8 cellular contexts compared by ENCODE assay signal in genomic region chr17:77141846-77142449, GRCh38. TPM values are rescaled to one million over a fixed set of nuclear protein-coding genes. Genes with fewer than 3 reads are reported as not detected.
DNase-seq lines count a peak whose midpoint lies in the region; ATAC-seq and TF ChIP-seq lines count a peak whose summit lies in the region.

No MANE protein-coding gene starts in this region.

- CTCF ChIA-PET in CD4-positive, alpha-beta T cell (lab: Charles Lee), result interaction anchor here (2.8 kb wide), 1 partner anchor 53 kb away, joined by 19 read pairs; no protein-coding TSS in a partner anchor

- H3K27ac ChIP-seq in CD4-positive, alpha-beta T cell (ENCODE audit: low read depth, low read length), result no peak overlapping the region
- peak overlapping the region; percentile 81 for H3K27ac ChIP-seq in duodenal mucosa (ENCODE audit: low read depth, low read length)

- H3K9ac ChIP-seq in NT2/D1 (ENCODE audit: insufficient read length, low read depth) (peak overlapping the region; percentile 71), duodenal mucosa (ENCODE audit: low read depth in 1 of 2, low read length in 2 of 2) (peak overlapping the region; percentile 73 to 84)

- peaks cover 67% of the 10 kb centered on the region for H3K4me1 Mint-ChIP-seq in CD4-positive, alpha-beta T cell (ENCODE audit: low read depth)
- H3K4me1 Mint-ChIP-seq in neural crest cell, result peaks cover 50% of the 10 kb centered on the region

- H3K9me3 ChIP-seq in CD4-positive, alpha-beta T cell (ENCODE audit: control insufficient read depth, low read length), result no peaks in the 10 kb centered on the region
- peaks cover 22% of the 10 kb centered on the region for H3K9me3 ChIP-seq in NT2/D1 (ENCODE audit: insufficient read depth, low read length)
- peaks cover 0 to 5% of the 10 kb centered on the region in 2 donors for H3K9me3 ChIP-seq in duodenal mucosa (ENCODE audit: control insufficient read depth in 1 of 2, low read length in 2 of 2)

- H3K4me3 ChIP-seq in NT2/D1 (ENCODE audit: insufficient read length, low read depth) (peak overlapping the region; percentile 48), duodenal mucosa (ENCODE audit: low read depth in 1 of 2, low read length in 2 of 2) (peak overlapping the region; percentile 87 to 88)

- no peak for TF ChIP-seq CTCF in CD4-positive, alpha-beta T cell (IDR thresholded peaks at IDR 0.05)
- no peak for TF ChIP-seq CTCF in neural crest cell (conservative IDR thresholded peaks at IDR 0.05)

- intact Hi-C loops in CD4-positive, alpha-beta T cell (cut with DNase I, micrococcal nuclease), result loop anchor here in 1 of 2 experiments (2.0 to 5.0 kb wide), 3 partner anchors 45 to 415 kb away; partner anchors contain the start of genes JMJD6 and METTL23
- intact Hi-C loops in left colon (cut with DNase I, micrococcal nuclease), result loop anchor here in 1 of 2 donors (10.0 kb wide), 1 partner anchor 47 kb away; no protein-coding TSS in a partner anchor

- POLR2A ChIA-PET in CD4-positive, alpha-beta T cell (lab: Charles Lee), result interaction anchor here (0.8 to 3.4 kb wide), 9 partner anchors 9 to 984 kb away, joined by 3 to 58 read pairs (median 6); no protein-coding TSS in a partner anchor

- peak overlapping the region; percentile 94 for H3K27ac Mint-ChIP-seq in CD4-positive, alpha-beta T cell
- no peak overlapping the region for H3K27ac Mint-ChIP-seq in neural crest cell (ENCODE audit: unreplicated experiment)

- H3K36me3 ChIP-seq in NT2/D1 (ENCODE audit: insufficient read depth, insufficient read length, low read length) (peaks cover 43% of the 10 kb centered on the region), duodenal mucosa (ENCODE audit: control insufficient read depth in 1 of 2, insufficient read depth in 2 of 2, low read length in 2 of 2) (peaks cover 8 to 11% of the 10 kb centered on the region in 2 donors)

- DNase-seq in CD4-positive, alpha-beta T cell, result no peak
- DNase-seq in NT2/D1 (ENCODE audit: low read depth, low spot score) (no peak), neural crest cell (ENCODE audit: low read depth, low spot score) (no peak), NCI-H1105 treated with DMSO at 0.1 percent for 48 hours (lab: John Stamatoyannopoulos, UW) (no peak), left colon (no peak), NCI-H187 (lab: John Stamatoyannopoulos, UW) (no peak)

- no peaks in the 10 kb centered on the region for H3K27me3 Mint-ChIP-seq in CD4-positive, alpha-beta T cell
- no peaks in the 10 kb centered on the region for H3K27me3 Mint-ChIP-seq in neural crest cell (ENCODE audit: low read depth)

- peaks cover 58% of the 10 kb centered on the region for H3K36me3 Mint-ChIP-seq in CD4-positive, alpha-beta T cell (ENCODE audit: low read depth)
- H3K36me3 Mint-ChIP-seq in neural crest cell (ENCODE audit: low read depth), result peaks cover 15% of the 10 kb centered on the region

- H3K4me1 ChIP-seq in NT2/D1 (ENCODE audit: insufficient read depth, insufficient read length) (peaks cover 10% of the 10 kb centered on the region), duodenal mucosa (ENCODE audit: control insufficient read depth in 1 of 2, insufficient read depth in 2 of 2, low read length in 2 of 2) (peaks cover 22 to 26% of the 10 kb centered on the region in 2 donors)

- H3K4me3 Mint-ChIP-seq in CD4-positive, alpha-beta T cell, result peak overlapping the region; percentile 98
- peak overlapping the region; percentile 92 for H3K4me3 Mint-ChIP-seq in neural crest cell

- no peaks in the 10 kb centered on the region for H3K27me3 ChIP-seq in CD4-positive, alpha-beta T cell (ENCODE audit: control insufficient read depth, insufficient read depth, low read length)
- H3K27me3 ChIP-seq in NT2/D1 (ENCODE audit: insufficient read depth, insufficient read length) (no peaks in the 10 kb centered on the region), duodenal mucosa (ENCODE audit: control insufficient read depth in 1 of 2, insufficient read depth in 2 of 2, low read length in 2 of 2) (no peaks in the 10 kb centered on the region)

- no peak for ATAC-seq in CD4-positive, alpha-beta T cell (ENCODE audit: poor library complexity)
- no peak for ATAC-seq in HG02938 (IDR thresholded peaks at IDR 0.05; ENCODE audit: unreplicated experiment)
- no peak for ATAC-seq in left colon

- H3K9me3 Mint-ChIP-seq in CD4-positive, alpha-beta T cell, result peaks cover 2% of the 10 kb centered on the region
- peaks cover 2% of the 10 kb centered on the region for H3K9me3 Mint-ChIP-seq in neural crest cell

RNA-seq across cellular contexts. Expression of gene SEC14L1, which starts 1.2 kb away (rescaled TPM):
- 10 to 100 TPM; 97.3 to 98.5 TPM for total RNA-seq in CD4-positive, alpha-beta T cell
- total RNA-seq in neural crest cell (108 TPM in 2 replicates), left colon (10 to 100 TPM; 30.4 to 48.2 TPM)
